21 cellular contexts compared by ENCODE assay signal in genomic region chr11:86277741-86278140, GRCh38. TPM values are rescaled to one million over a fixed set of nuclear protein-coding genes. Genes with fewer than 3 reads are reported as not detected.
DNase-seq lines count a peak whose midpoint lies in the region; ATAC-seq and TF ChIP-seq lines count a peak whose summit lies in the region.
"Had no signal": no experiment of that assay in that cellular context is flagged by ENCODE, and none has a peak within 500 bp of the region (broad histone marks: within the 10 kb centered on the region; RNA-seq: fewer than 3 reads in every experiment).

No MANE protein-coding gene starts in this region.

- H3K23ac ChIP-seq in neuronal stem cell (ENCODE audit: low read depth, low read length, poor library complexity): no peak overlapping the region

- no peaks in the 10 kb centered on the region for H4K20me1 ChIP-seq in mammary epithelial cell (ENCODE audit: insufficient read depth, low read length)

- peak; percentile 37 for DNase-seq in AG10803 (ENCODE audit: low read depth)
- peak; percentile 56 for DNase-seq in adipocyte (ENCODE audit: low read depth)
- peak; percentile 53 for DNase-seq in fibroblast of gingiva (ENCODE audit: low read depth)
- DNase-seq in iris pigment epithelial cell (ENCODE audit: low read depth): peak; percentile 20
- no peak for DNase-seq in mammary epithelial cell
- no peak for DNase-seq in activated CD8-positive, alpha-beta memory T cell treated with anti-CD3 and anti-CD28 coated beads for 24 hours
- DNase-seq in neuronal stem cell (ENCODE audit: low spot score): no peak
- DNase-seq: AML-193; BE2C; CD4-positive, alpha-beta T cell; CD8-positive, alpha-beta memory T cell; DMS 273 treated with DMSO at 0.1 percent for 48 hours; DMS79; EL; GDM1; GM23248; H7; HCEC 1CT had no signal

- H4K91ac ChIP-seq in neuronal stem cell (ENCODE audit: low read depth, low read length, poor library complexity): no peak overlapping the region

- no peak overlapping the region for H3K14ac ChIP-seq in neuronal stem cell (ENCODE audit: low read length)

- H3K9ac ChIP-seq in adipocyte (ENCODE audit: low read length): no peak overlapping the region
- no peak overlapping the region for H3K9ac ChIP-seq in mammary epithelial cell (ENCODE audit: insufficient read depth, low read length)
- H3K9ac ChIP-seq in neuronal stem cell (ENCODE audit: low read depth, low read length, poor library complexity): no peak overlapping the region
- H3K9ac ChIP-seq: BLaER1 treated with 17β-estradiol and CSF1 and Interleukin-3, amounts not matched to agents 10 nM and 100 nM; GM23248 had no signal

- no peak overlapping the region for H2BK12ac ChIP-seq in neuronal stem cell (ENCODE audit: low read length)

- H3K4me3 ChIP-seq in AG10803 (ENCODE audit: low read length): no peak overlapping the region
- H3K4me3 ChIP-seq in adipocyte (ENCODE audit: low read length): no peak overlapping the region
- no peak overlapping the region for H3K4me3 ChIP-seq in mammary epithelial cell (replicated peaks in 1 of 3; ENCODE audit: insufficient read depth in 1 of 3, low read depth in 2 of 3, low read length in 3 of 3)
- no peak overlapping the region for H3K4me3 ChIP-seq in neuronal stem cell (ENCODE audit: low read length in 2 of 2)
- H3K4me3 ChIP-seq: BLaER1 treated with 17β-estradiol and CSF1 and Interleukin-3, amounts not matched to agents 10 nM and 100 nM; GM23248 had no signal

- H2AK5ac ChIP-seq in neuronal stem cell (ENCODE audit: low read depth, low read length): no peak overlapping the region

- no peak overlapping the region for H3K4me2 ChIP-seq in mammary epithelial cell (ENCODE audit: insufficient read depth, low read depth, low read length)
- no peak overlapping the region for H3K4me2 ChIP-seq in neuronal stem cell (ENCODE audit: insufficient read depth, low read length, poor library complexity, severe bottlenecking)
- H3K4me2 ChIP-seq: BLaER1 treated with 17β-estradiol and CSF1 and Interleukin-3, amounts not matched to agents 10 nM and 100 nM had no signal

- no peak overlapping the region for H2BK5ac ChIP-seq in neuronal stem cell (ENCODE audit: low read length)

- H4K8ac ChIP-seq in neuronal stem cell (ENCODE audit: low read depth, low read length): no peak overlapping the region

- no peak overlapping the region for H2BK15ac ChIP-seq in neuronal stem cell (ENCODE audit: low read length)

- WGBS in mammary epithelial cell (ENCODE audit: low coverage, missing lambda C conversion rate): 100% methylated on average over 1 of the region's 1 CpG
- WGBS in neuronal stem cell (ENCODE audit: extremely low coverage in 2 of 2, insufficient read length in 2 of 2, insufficient replicate concordance in 1 of 2), 2 donors: no CpG with 5 or more reads among the region's 1 CpG

- H3K27me3 ChIP-seq in adipocyte (replicated peaks; ENCODE audit: control insufficient read depth, insufficient read depth, low read length): no peaks in the 10 kb centered on the region
- H3K27me3 ChIP-seq in mammary epithelial cell (ENCODE audit: insufficient read depth, low read length): no peaks in the 10 kb centered on the region
- no peaks in the 10 kb centered on the region for H3K27me3 ChIP-seq in neuronal stem cell (ENCODE audit: control insufficient read depth in 3 of 3, insufficient read depth in 3 of 3, low read depth in 1 of 3, low read length in 3 of 3)
- H3K27me3 ChIP-seq: BE2C; BLaER1 treated with 17β-estradiol and CSF1 and Interleukin-3, amounts not matched to agents 10 nM and 100 nM had no signal

- TF ChIP-seq CTCF in AG10803 (conservative IDR thresholded peaks at IDR 0.05; ENCODE audit: low read length) (no peak), mammary epithelial cell (conservative IDR thresholded peaks at IDR 0.05 in 1 of 2, IDR thresholded peaks at IDR 0.05 in 1 of 2; ENCODE audit: extremely low read depth in 1 of 2, insufficient read depth in 1 of 2, low read depth in 1 of 2, low read length in 2 of 2) (no peak)

- H2AFZ ChIP-seq in mammary epithelial cell (ENCODE audit: low read depth, low read length) (no peak overlapping the region), neuronal stem cell (ENCODE audit: low read length) (no peak overlapping the region)
- H2AFZ ChIP-seq: GM23248 had no signal

- H3K4me1 ChIP-seq in adipocyte (ENCODE audit: control insufficient read depth, insufficient read depth, low read length) (peaks cover 15% of the 10 kb centered on the region), mammary epithelial cell (ENCODE audit: insufficient read depth, low read length) (no peaks in the 10 kb centered on the region), neuronal stem cell (ENCODE audit: control insufficient read depth in 2 of 2, insufficient read depth in 1 of 2, low read depth in 1 of 2, low read length in 2 of 2) (no peaks in the 10 kb centered on the region)
- H3K4me1 ChIP-seq: BE2C had no signal

- no peak overlapping the region for H3K18ac ChIP-seq in neuronal stem cell (ENCODE audit: low read length)

- no peaks in the 10 kb centered on the region for H3K79me1 ChIP-seq in neuronal stem cell (ENCODE audit: low read depth, low read length)

- peaks cover 44% of the 10 kb centered on the region for H3K79me2 ChIP-seq in mammary epithelial cell (ENCODE audit: insufficient read depth, low read length)

- intact Hi-C loops in mammary epithelial cell (cut with micrococcal nuclease): no loop called here

- no peak overlapping the region for H2BK120ac ChIP-seq in neuronal stem cell (ENCODE audit: low read depth, low read length)

- in situ Hi-C loops in mammary epithelial cell (cut with MboI; ENCODE audit: low sequenced_read_pairs in 2 of 2): no loop called here

- H3K36me3 ChIP-seq in adipocyte (ENCODE audit: control insufficient read depth, insufficient read depth, low read length, severe bottlenecking) (peaks cover 44% of the 10 kb centered on the region), mammary epithelial cell (ENCODE audit: insufficient read depth, low read length) (peaks cover 24% of the 10 kb centered on the region), neuronal stem cell (replicated peaks in 1 of 2; ENCODE audit: control insufficient read depth in 2 of 2, insufficient read depth in 2 of 2, low read length in 2 of 2) (peaks cover 7 to 78% of the 10 kb centered on the region in 2 donors)

- CTCF ChIA-PET in mammary epithelial cell (lab: Charles Lee; ENCODE audit: low non-redundant PET): no interaction called here

- H3K27ac ChIP-seq in mammary epithelial cell (ENCODE audit: insufficient read depth, low read depth, low read length) (no peak overlapping the region), neuronal stem cell (replicated peaks; ENCODE audit: low read length) (no peak overlapping the region)
- H3K27ac ChIP-seq: 22Rv1; BLaER1 treated with 17β-estradiol and CSF1 and Interleukin-3, amounts not matched to agents 10 nM and 100 nM; GM23248 had no signal

- no peak overlapping the region for H3K4ac ChIP-seq in neuronal stem cell (ENCODE audit: low read length)

- no TSS peak for BruUV-seq in mammary epithelial cell (replicated peaks; lab: Mats Ljungman, UMichigan)

- dilution Hi-C loops in mammary epithelial cell (cut with HindIII; ENCODE audit: low sequenced_read_pairs): no loop called here

- H3K9me3 ChIP-seq in adipocyte (ENCODE audit: control insufficient read depth, low read length): no peaks in the 10 kb centered on the region
- H3K9me3 ChIP-seq in mammary epithelial cell (replicated peaks; ENCODE audit: insufficient read depth, low read length): no peaks in the 10 kb centered on the region
- H3K9me3 ChIP-seq in neuronal stem cell (replicated peaks in 1 of 2; ENCODE audit: control insufficient read depth in 2 of 2, insufficient read depth in 1 of 2, low read depth in 1 of 2, low read length in 2 of 2): no peaks in the 10 kb centered on the region
- H3K9me3 ChIP-seq: BE2C; BLaER1 treated with 17β-estradiol and CSF1 and Interleukin-3, amounts not matched to agents 10 nM and 100 nM had no signal

- no peak for ATAC-seq in GM18867 (IDR thresholded peaks at IDR 0.05; ENCODE audit: unreplicated experiment)

RNA-seq across cellular contexts. Expression of gene HIKESHI, which starts 24.3 kb away (rescaled TPM):
- total RNA-seq in mammary epithelial cell: 10 to 100 TPM; 42.5 to 48.3 TPM
- polyA plus RNA-seq in mammary epithelial cell: 40.4 TPM
- polyA minus RNA-seq in mammary epithelial cell: 107 TPM
- 92.9 TPM for polyA plus RNA-seq in neuronal stem cell (2013, experiment 1 of 2)
- polyA plus RNA-seq in neuronal stem cell (2013, experiment 2 of 2): 91.9 TPM

RNA-seq across cellular contexts. Expression of gene EED, which starts 33.2 kb away (rescaled TPM):
- total RNA-seq in mammary epithelial cell: 10 to 100 TPM; 15.8 to 25.5 TPM
- 14.0 TPM for polyA plus RNA-seq in mammary epithelial cell
- polyA minus RNA-seq in mammary epithelial cell: 10.0 TPM
- 27.9 TPM for polyA plus RNA-seq in neuronal stem cell (2013, experiment 1 of 2)
- polyA plus RNA-seq in neuronal stem cell (2013, experiment 2 of 2): 28.0 TPM

Comparison
In these comparisons a context has a peak if more than half of its experiments do, and no peak if none do; other contexts are left out.
1. DNase-seq: peak in AG10803 (single experiment), adipocyte (single experiment), fibroblast of gingiva (single experiment) and iris pigment epithelial cell (single experiment); none in mammary epithelial cell (single experiment), activated CD8-positive, alpha-beta memory T cell treated with anti-CD3 and anti-CD28 coated beads for 24 hours (single experiment) and neuronal stem cell (single experiment).